ENCODE assay signal across 8 cellular contexts in the genomic region with DNA sequence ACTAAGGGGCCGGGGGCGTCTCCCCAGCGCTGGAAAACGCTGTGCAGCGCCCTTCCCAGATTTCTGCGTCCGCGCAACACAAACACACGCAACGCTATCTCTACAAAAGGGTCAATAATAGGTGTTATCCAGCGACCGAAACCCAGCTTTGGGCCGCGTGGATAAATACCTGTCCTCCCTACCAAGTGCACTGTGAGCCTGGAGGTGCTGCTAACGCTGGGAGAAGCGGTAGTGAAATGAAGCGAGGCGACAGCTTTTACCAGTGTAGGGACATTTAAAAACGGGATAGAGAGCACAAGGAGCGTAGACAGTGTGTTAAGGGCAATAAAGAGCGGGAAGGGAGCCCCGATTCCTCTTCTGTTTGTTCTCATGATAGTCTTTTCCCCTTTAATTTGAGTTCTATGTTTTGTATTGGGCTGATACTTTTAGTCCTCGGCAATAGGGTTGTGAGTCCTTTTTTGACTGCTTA. TPM values are rescaled to one million over a fixed set of nuclear protein-coding genes. Genes with fewer than 3 reads are reported as not detected.
A peak's percentile ranks its signal among the peaks of the same experiment; 100 is the strongest.
DNase-seq lines count a peak whose midpoint lies in the region; ATAC-seq lines count a peak whose summit lies in the region.

No MANE protein-coding gene starts in this region.

- H3K27ac Mint-ChIP-seq in naive thymus-derived CD4-positive, alpha-beta T cell, result peak overlapping the region in 8 of 9 donors; percentile 61 to 91 (median 76)

- H3K4me1 Mint-ChIP-seq in naive thymus-derived CD4-positive, alpha-beta T cell, result peaks cover 6 to 39% (median 19%) of the 10 kb centered on the region in 7 donors

- H3K4me1 ChIP-seq in BLaER1 treated with 17β-estradiol and CSF1 and Interleukin-3, amounts not matched to agents 10 nM and 100 nM, result peaks cover 16 to 34% (median 25%) of the 10 kb centered on the region in 10 experiments
- H3K4me1 ChIP-seq in naive thymus-derived CD4-positive, alpha-beta T cell (ENCODE audit: control insufficient read depth in 2 of 2, insufficient read depth in 2 of 2, low read length in 2 of 2), result peaks cover 0 to 8% of the 10 kb centered on the region in 2 donors

- peaks cover 0 to 3% (median 0%) of the 10 kb centered on the region in 5 donors for H3K36me3 Mint-ChIP-seq in naive thymus-derived CD4-positive, alpha-beta T cell

- ATAC-seq in GM18867 (IDR thresholded peaks at IDR 0.05; ENCODE audit: unreplicated experiment) (peak; percentile 19), HG03060 (IDR thresholded peaks at IDR 0.05; ENCODE audit: low read depth, unreplicated experiment) (peak; percentile 13)
- ATAC-seq in naive thymus-derived CD4-positive, alpha-beta T cell, result peak; percentile 23

- CTCF ChIA-PET in naive thymus-derived CD4-positive, alpha-beta T cell (lab: Charles Lee), result no interaction called here

- H3K27me3 ChIP-seq in BLaER1 treated with 17β-estradiol and CSF1 and Interleukin-3, amounts not matched to agents 10 nM and 100 nM, result no peaks in the 10 kb centered on the region
- no peaks in the 10 kb centered on the region for H3K27me3 ChIP-seq in naive thymus-derived CD4-positive, alpha-beta T cell (ENCODE audit: control insufficient read depth in 2 of 2, insufficient read depth in 2 of 2, low read length in 2 of 2)

- peaks cover 0 to under 1% (median 0%) of the 10 kb centered on the region in 11 donors for H3K9me3 Mint-ChIP-seq in naive thymus-derived CD4-positive, alpha-beta T cell

- H3K9ac ChIP-seq in BLaER1 treated with 17β-estradiol and CSF1 and Interleukin-3, amounts not matched to agents 10 nM and 100 nM, result peak overlapping the region; percentile 75 to 95 (median 91)

- H3K4me2 ChIP-seq in BLaER1 treated with 17β-estradiol and CSF1 and Interleukin-3, amounts not matched to agents 10 nM and 100 nM, result peak overlapping the region; percentile 75 to 96 (median 86)

- POLR2A ChIA-PET in naive thymus-derived CD4-positive, alpha-beta T cell (lab: Charles Lee), result interaction anchor here (1.2 kb wide), 1 partner anchor 632 kb away, joined by 3 read pairs; the partner anchor contains the start of gene ZSWIM6

- DNase-seq in RKO (ENCODE audit: low spot score) (peak; percentile 46), epithelial cell of prostate (ENCODE audit: low read depth, low spot score) (no peak), NCI-H524 treated with DMSO at 0.1 percent for 48 hours (lab: John Stamatoyannopoulos, UW) (no peak), GOT3 (lab: John Stamatoyannopoulos, UW) (no peak)
- no peak for DNase-seq in naive thymus-derived CD4-positive, alpha-beta T cell

- H3K4me3 ChIP-seq in BLaER1 treated with 17β-estradiol and CSF1 and Interleukin-3, amounts not matched to agents 10 nM and 100 nM, result peak overlapping the region; percentile 66 to 84 (median 77)
- H3K4me3 ChIP-seq in naive thymus-derived CD4-positive, alpha-beta T cell (ENCODE audit: low read length), result peak overlapping the region; percentile 97

- H3K27ac ChIP-seq in BLaER1 treated with 17β-estradiol and CSF1 and Interleukin-3, amounts not matched to agents 10 nM and 100 nM, result peak overlapping the region in 10 of 11 experiments; percentile 56 to 94 (median 92); a peak in 20 of 22 replicates
- H3K27ac ChIP-seq in epithelial cell of prostate, result peak overlapping the region; percentile 77
- H3K27ac ChIP-seq in naive thymus-derived CD4-positive, alpha-beta T cell (ENCODE audit: low read depth, low read length), result peak overlapping the region; percentile 68

- H3K4me3 Mint-ChIP-seq in naive thymus-derived CD4-positive, alpha-beta T cell, result peak overlapping the region; percentile 87 to 99 (median 92)

- H3K36me3 ChIP-seq in BLaER1 treated with 17β-estradiol and CSF1 and Interleukin-3, amounts not matched to agents 10 nM and 100 nM, result peaks cover 0 to 6% (median 2%) of the 10 kb centered on the region in 11 experiments; a peak in 10 of 22 replicates
- H3K36me3 ChIP-seq in naive thymus-derived CD4-positive, alpha-beta T cell (ENCODE audit: control insufficient read depth in 2 of 3, insufficient read depth in 3 of 3, low read length in 3 of 3), result peaks cover 0 to 4% (median 0%) of the 10 kb centered on the region in 3 experiments

- intact Hi-C loops in naive thymus-derived CD4-positive, alpha-beta T cell (cut with micrococcal nuclease), result loop anchor here (1.0 to 10.0 kb wide), 7 partner anchors 24 to 708 kb away; partner anchors contain the start of genes ERCC8 (in 2 of the 2), NDUFAF2 (in 2 of the 2), ELOVL7 (in 1 of the 2) and SMIM15 (in 1 of the 2)

- H3K27me3 Mint-ChIP-seq in naive thymus-derived CD4-positive, alpha-beta T cell, result peaks cover 0 to 37% (median 0%) of the 10 kb centered on the region in 5 donors

- no peaks in the 10 kb centered on the region for H4K20me1 ChIP-seq in BLaER1 treated with 17β-estradiol and CSF1 and Interleukin-3, amounts not matched to agents 10 nM and 100 nM

- peaks cover 0 to 7% (median 2%) of the 10 kb centered on the region in 11 experiments; a peak in 10 of 22 replicates for H3K9me3 ChIP-seq in BLaER1 treated with 17β-estradiol and CSF1 and Interleukin-3, amounts not matched to agents 10 nM and 100 nM (replicated peaks in 1 of 11)
- H3K9me3 ChIP-seq in naive thymus-derived CD4-positive, alpha-beta T cell (ENCODE audit: control insufficient read depth in 2 of 3, low read length in 3 of 3), result no peaks in the 10 kb centered on the region

RNA-seq across cellular contexts. Expression of gene DEPDC1B, which starts 0.4 kb away (rescaled TPM):
- total RNA-seq in naive thymus-derived CD4-positive, alpha-beta T cell, result 10 to 100 TPM in 1 of 5 experiments, under 1 TPM in 3, not detected in 1; 0.24 to 24.0 (median 0.31) TPM
- not detected for polyA plus RNA-seq in naive thymus-derived CD4-positive, alpha-beta T cell
